Comparison of ENCODE assay signal across 26 cellular contexts in the genomic region with DNA sequence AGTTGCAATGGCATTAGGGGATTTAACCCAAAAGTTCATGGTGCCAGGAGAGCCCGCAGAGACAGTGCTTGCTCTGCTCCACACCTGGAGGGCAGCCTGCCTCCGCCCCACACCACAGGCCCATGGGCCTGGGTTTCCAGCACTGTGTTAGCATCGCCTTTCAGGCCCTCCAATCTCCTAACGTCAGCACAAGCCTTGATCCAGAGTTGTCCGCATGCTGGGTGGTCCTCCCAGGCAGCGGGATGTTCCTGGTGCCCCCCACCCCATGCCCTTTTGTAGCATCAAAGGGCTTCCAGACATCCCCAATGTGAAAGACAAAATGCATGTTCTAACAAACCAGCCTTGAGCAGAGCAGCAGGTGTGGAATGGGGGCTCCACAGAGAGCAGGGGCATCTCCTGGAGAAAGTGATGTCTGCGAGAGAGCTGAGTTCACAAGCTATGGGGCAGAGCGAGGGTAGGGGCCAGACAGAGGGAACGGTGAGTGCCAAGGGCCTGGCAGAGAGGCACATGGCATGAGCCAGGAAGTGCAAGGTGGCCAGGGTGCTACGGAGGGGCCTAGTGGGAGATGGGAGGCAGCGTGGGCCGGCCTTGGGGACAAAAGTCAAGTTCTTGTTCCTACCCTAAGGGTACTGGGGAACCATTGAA.
A peak's percentile ranks its signal among the peaks of the same experiment; 100 is the strongest.
DNase-seq lines count a peak whose midpoint lies in the region; ATAC-seq and TF ChIP-seq lines count a peak whose summit lies in the region.
"Had no signal": no experiment of that assay in that cellular context is flagged by ENCODE, and none has a peak within 500 bp of the region (broad histone marks: within the 10 kb centered on the region; RNA-seq: fewer than 3 reads in every experiment).

No MANE protein-coding gene starts in this region.

- H3K27me3 ChIP-seq in BE2C = no peaks in the 10 kb centered on the region
- H3K27me3 ChIP-seq: BLaER1 treated with 17β-estradiol and CSF1 and Interleukin-3, amounts not matched to agents 10 nM and 100 nM; thyroid gland had no signal

- H3K9me3 ChIP-seq in BE2C = no peaks in the 10 kb centered on the region
- H3K9me3 ChIP-seq: BLaER1 treated with 17β-estradiol and CSF1 and Interleukin-3, amounts not matched to agents 10 nM and 100 nM; Caco-2; gastroesophageal sphincter; thyroid gland had no signal

- no peaks in the 10 kb centered on the region for H3K36me3 ChIP-seq in BE2C
- H3K36me3 ChIP-seq: BLaER1 treated with 17β-estradiol and CSF1 and Interleukin-3, amounts not matched to agents 10 nM and 100 nM; gastroesophageal sphincter; thyroid gland had no signal

- no peak overlapping the region for H3K4me3 Mint-ChIP-seq in stimulated activated naive CD8-positive, alpha-beta T cell treated with anti-CD3 and anti-CD28 coated beads, Interleukin-15, amount 100 ng/mL, for 72 hours
- no peak overlapping the region for H3K4me3 Mint-ChIP-seq in osteocyte (ENCODE audit: unreplicated experiment)
- H3K4me3 Mint-ChIP-seq: activated CD8-positive, alpha-beta T cell treated with anti-CD3 and anti-CD28 coated beads for 36 hours; activated naive CD8-positive, alpha-beta T cell treated with anti-CD3 and anti-CD28 coated beads, Interleukin-2, amount 50 U/mL, for 24 hours; central memory CD8-positive, alpha-beta T cell; nephron progenitor cell had no signal

- peak; percentile 30 for ATAC-seq in stimulated activated naive CD8-positive, alpha-beta T cell treated with anti-CD3 and anti-CD28 coated beads, Interleukin-15, amount 100 ng/mL, for 72 hours
- no peak for ATAC-seq in stimulated activated naive CD8-positive, alpha-beta T cell treated with anti-CD3 and anti-CD28 coated beads, Interleukin-15, Interleukin-2, amounts not matched to agents 100 U/mL and 50 U/mL, for 24 hours
- no peak for ATAC-seq in HG02884 (IDR thresholded peaks at IDR 0.05; ENCODE audit: unreplicated experiment)
- ATAC-seq: activated CD8-positive, alpha-beta T cell treated with anti-CD3 and anti-CD28 coated beads for 36 hours; activated naive CD8-positive, alpha-beta T cell treated with anti-CD3 and anti-CD28 coated beads, Interleukin-2, amount 50 U/mL, for 24 hours; gastroesophageal sphincter had no signal

- no peak overlapping the region for H3K27ac Mint-ChIP-seq in stimulated activated naive CD8-positive, alpha-beta T cell treated with anti-CD3 and anti-CD28 coated beads, Interleukin-15, amount 100 ng/mL, for 72 hours
- H3K27ac Mint-ChIP-seq in osteocyte (ENCODE audit: unreplicated experiment) = no peak overlapping the region
- H3K27ac Mint-ChIP-seq: activated CD8-positive, alpha-beta T cell treated with anti-CD3 and anti-CD28 coated beads for 36 hours; activated naive CD8-positive, alpha-beta T cell treated with anti-CD3 and anti-CD28 coated beads, Interleukin-2, amount 50 U/mL, for 24 hours; nephron progenitor cell had no signal

- peak in 1 of 2 donors; percentile 3 for DNase-seq in stimulated activated naive CD8-positive, alpha-beta T cell treated with anti-CD3 and anti-CD28 coated beads, Interleukin-15, amount 100 ng/mL, for 72 hours
- DNase-seq in stimulated activated naive CD8-positive, alpha-beta T cell treated with anti-CD3 and anti-CD28 coated beads, Interleukin-15, Interleukin-2, amounts not matched to agents 100 U/mL and 50 U/mL, for 24 hours = no peak
- DNase-seq in islet precursor cell (peak; percentile 43), osteocyte (ENCODE audit: extremely low spot score, unreplicated experiment) (peak; percentile 73), BE2C (no peak), hypothalamus (lab: John Stamatoyannopoulos, UW) (no peak)
- DNase-seq: activated CD8-positive, alpha-beta T cell treated with anti-CD3 and anti-CD28 coated beads for 36 hours; activated gamma-delta T cell treated with Interleukin-2 at 50 U/mL for 16 hours; activated naive CD8-positive, alpha-beta T cell treated with anti-CD3 and anti-CD28 coated beads, Interleukin-2, amount 50 U/mL, for 24 hours; activated T-cell treated with anti-CD3 and anti-CD28 coated beads, Interleukin-2, amount 50 U/mL, for 1 hour; DMS79 treated with DMSO at 0.1 percent for 48 hours; HCEC 1CT; NCI-H1417 treated with DMSO at 0.1 percent for 48 hours; NCI-H2081; NCI-H69; nephron progenitor cell; stimulated activated CD4-positive, alpha-beta T cell treated with anti-CD3 and anti-CD28 coated beads, Interleukin-15, amount 100 ng/mL, for 24 hours; stimulated activated naive CD4-positive, alpha-beta T cell; T-helper 1 cell; thyroid gland had no signal

- TF ChIP-seq CTCF in osteocyte (IDR thresholded peaks at IDR 0.05) = no peak
- TF ChIP-seq CTCF in BE2C (IDR thresholded peaks at IDR 0.05; ENCODE audit: low read depth, low read length) = no peak

- no peaks in the 10 kb centered on the region for H3K9me3 Mint-ChIP-seq in stimulated activated naive CD8-positive, alpha-beta T cell treated with anti-CD3 and anti-CD28 coated beads, Interleukin-15, amount 100 ng/mL, for 72 hours
- no peaks in the 10 kb centered on the region for H3K9me3 Mint-ChIP-seq in osteocyte (ENCODE audit: unreplicated experiment)
- H3K9me3 Mint-ChIP-seq: activated CD8-positive, alpha-beta T cell treated with anti-CD3 and anti-CD28 coated beads for 36 hours; activated naive CD8-positive, alpha-beta T cell treated with anti-CD3 and anti-CD28 coated beads, Interleukin-2, amount 50 U/mL, for 24 hours; central memory CD8-positive, alpha-beta T cell; nephron progenitor cell had no signal

- no peaks in the 10 kb centered on the region for H3K27me3 Mint-ChIP-seq in stimulated activated naive CD8-positive, alpha-beta T cell treated with anti-CD3 and anti-CD28 coated beads, Interleukin-15, amount 100 ng/mL, for 72 hours
- peaks cover 40% of the 10 kb centered on the region for H3K27me3 Mint-ChIP-seq in osteocyte (ENCODE audit: unreplicated experiment)
- H3K27me3 Mint-ChIP-seq: activated CD8-positive, alpha-beta T cell treated with anti-CD3 and anti-CD28 coated beads for 36 hours; activated naive CD8-positive, alpha-beta T cell treated with anti-CD3 and anti-CD28 coated beads, Interleukin-2, amount 50 U/mL, for 24 hours had no signal

- H3K4me1 Mint-ChIP-seq in stimulated activated naive CD8-positive, alpha-beta T cell treated with anti-CD3 and anti-CD28 coated beads, Interleukin-15, amount 100 ng/mL, for 72 hours = no peaks in the 10 kb centered on the region
- H3K4me1 Mint-ChIP-seq in osteocyte (ENCODE audit: unreplicated experiment) = no peaks in the 10 kb centered on the region
- H3K4me1 Mint-ChIP-seq: activated naive CD8-positive, alpha-beta T cell treated with anti-CD3 and anti-CD28 coated beads, Interleukin-2, amount 50 U/mL, for 24 hours; central memory CD8-positive, alpha-beta T cell had no signal

- no peak overlapping the region for H3K4me3 ChIP-seq in BE2C (ENCODE audit: low read depth, low read length)
- H3K4me3 ChIP-seq: BLaER1 treated with 17β-estradiol and CSF1 and Interleukin-3, amounts not matched to agents 10 nM and 100 nM; dorsolateral prefrontal cortex; gastroesophageal sphincter; thyroid gland had no signal

- no peaks in the 10 kb centered on the region for H3K36me3 Mint-ChIP-seq in osteocyte (ENCODE audit: unreplicated experiment)

- no peaks in the 10 kb centered on the region for H3K4me1 ChIP-seq in BE2C
- H3K4me1 ChIP-seq: gastroesophageal sphincter, thyroid gland had no signal

Comparison
In these comparisons a context has a peak if more than half of its experiments do, and no peak if none do; other contexts are left out.
1. DNase-seq: peak in islet precursor cell (single experiment) and osteocyte (single experiment); none in stimulated activated naive CD8-positive, alpha-beta T cell treated with anti-CD3 and anti-CD28 coated beads, Interleukin-15, Interleukin-2, amounts not matched to agents 100 U/mL and 50 U/mL, for 24 hours (single experiment), BE2C (single experiment) and hypothalamus (0 of 51).